Comparison of ENCODE assay signal across 11 cellular contexts in the genomic region with DNA sequence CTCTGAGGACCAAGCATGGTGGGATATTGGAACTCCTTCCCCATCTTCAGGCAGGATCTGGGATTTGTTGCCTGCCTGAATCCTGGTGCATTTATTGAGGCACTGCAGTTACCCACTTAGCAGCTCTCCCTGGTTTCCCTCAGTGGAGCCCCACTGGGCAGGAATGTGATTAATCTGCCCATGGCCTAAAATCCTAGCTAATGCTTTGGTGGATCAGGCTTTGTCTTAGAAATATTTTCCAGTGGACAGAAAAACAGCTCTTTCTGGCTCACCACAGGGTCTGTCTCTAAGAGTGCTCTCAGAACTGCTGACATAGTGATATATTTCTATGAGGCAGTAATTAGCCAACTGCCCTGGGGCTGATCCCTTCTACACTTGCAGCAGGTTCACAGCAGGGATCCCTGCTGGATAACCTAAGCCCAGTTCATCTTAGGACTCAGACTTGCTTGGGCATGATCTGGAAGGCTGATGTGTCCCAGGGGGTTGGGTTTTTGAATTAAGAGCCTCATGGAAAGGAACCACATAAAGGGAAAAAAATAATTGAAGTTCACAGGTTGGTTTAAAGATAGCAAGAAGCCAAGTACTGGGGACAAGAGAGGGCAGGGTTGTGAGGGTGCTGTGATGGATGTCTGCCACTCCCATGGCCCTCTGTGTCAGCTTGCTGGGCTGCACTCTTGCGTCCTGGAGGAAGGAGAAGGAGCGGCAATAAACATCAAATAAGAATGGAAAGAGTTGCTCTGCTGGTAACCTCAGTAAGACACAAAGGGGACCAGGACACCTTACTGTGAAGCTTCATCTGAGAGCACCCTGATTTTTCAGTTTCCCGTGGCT. TPM values are rescaled to one million over a fixed set of nuclear protein-coding genes. Genes with fewer than 3 reads are reported as not detected.
DNase-seq lines count a peak whose midpoint lies in the region; ATAC-seq and TF ChIP-seq lines count a peak whose summit lies in the region.
"Had no signal": no experiment of that assay in that cellular context is flagged by ENCODE, and none has a peak within 500 bp of the region (broad histone marks: within the 10 kb centered on the region; RNA-seq: fewer than 3 reads in every experiment).

No MANE protein-coding gene starts in this region.

- no peak overlapping the region for H3K23ac ChIP-seq in neuronal stem cell (ENCODE audit: low read depth, low read length, poor library complexity)

- no peaks in the 10 kb centered on the region for H3K79me1 ChIP-seq in neuronal stem cell (ENCODE audit: low read depth, low read length)

- no peak overlapping the region for H3K4me3 Mint-ChIP-seq in T-helper 17 cell

- DNase-seq in NCI-H345 treated with DMSO at 0.1 percent for 48 hours (lab: John Stamatoyannopoulos, UW; ENCODE audit: unreplicated experiment) (peak; percentile 95), caudate nucleus (lab: John Stamatoyannopoulos, UW) (no peak), neuronal stem cell (ENCODE audit: low spot score) (peak; percentile 48), T-helper 17 cell (no peak), GM10248 (ENCODE audit: extremely low spot score) (no peak)
- DNase-seq in activated naive CD4-positive, alpha-beta T cell treated with anti-CD3 and anti-CD28 coated beads, Interleukin-2, amount 50 U/mL, for 16 hours = no peak
- DNase-seq: activated CD8-positive, alpha-beta memory T cell treated with anti-CD3 and anti-CD28 coated beads for 24 hours; cerebellar nuclear complex had no signal

- no peak for ATAC-seq in HG03175 (IDR thresholded peaks at IDR 0.05; ENCODE audit: unreplicated experiment)
- no peak for ATAC-seq in T-helper 17 cell
- ATAC-seq: sciatic nerve had no signal

- no CpG with 5 or more reads among the region's 3 CpGs for WGBS in neuronal stem cell (ENCODE audit: extremely low coverage in 2 of 2, insufficient read length in 2 of 2, insufficient replicate concordance in 1 of 2), 2 donors

- H3K4me1 ChIP-seq in HEK293 (ENCODE audit: control insufficient read depth, insufficient read depth, low read length) (peaks cover 18% of the 10 kb centered on the region), neuronal stem cell (ENCODE audit: control insufficient read depth in 2 of 2, insufficient read depth in 1 of 2, low read depth in 1 of 2, low read length in 2 of 2) (peaks cover 4 to 12% of the 10 kb centered on the region in 2 donors)

- no peak overlapping the region for H3K9ac ChIP-seq in neuronal stem cell (ENCODE audit: low read depth, low read length, poor library complexity)

- H3K4me3 ChIP-seq in HEK293 (ENCODE audit: low read depth, low read length) = no peak overlapping the region
- H3K4me3 ChIP-seq in neuronal stem cell (ENCODE audit: low read length in 2 of 2) = no peak overlapping the region

- no peaks in the 10 kb centered on the region for H3K9me3 ChIP-seq in HEK293 (ENCODE audit: control insufficient read depth, insufficient read depth, low read depth, low read length)
- no peaks in the 10 kb centered on the region for H3K9me3 ChIP-seq in neuronal stem cell (replicated peaks in 1 of 2; ENCODE audit: control insufficient read depth in 2 of 2, insufficient read depth in 1 of 2, low read depth in 1 of 2, low read length in 2 of 2)
- no peaks in the 10 kb centered on the region for H3K9me3 ChIP-seq in T-helper 17 cell (ENCODE audit: control insufficient read depth, low read length, poor library complexity, severe bottlenecking)

- H3K36me3 ChIP-seq in HEK293 (ENCODE audit: control insufficient read depth in 2 of 2, insufficient read depth in 1 of 2, low read length in 2 of 2) (no peaks in the 10 kb centered on the region), neuronal stem cell (replicated peaks in 1 of 2; ENCODE audit: control insufficient read depth in 2 of 2, insufficient read depth in 2 of 2, low read length in 2 of 2) (no peaks in the 10 kb centered on the region)

- TF ChIP-seq CTCF in HEK293 (tag by site-specific recombination; IDR thresholded peaks at IDR 0.05) (peak; percentile 78), GM10248 (IDR thresholded peaks at IDR 0.05; ENCODE audit: control extremely low read depth, extremely low read depth, low read depth, missing control alignments) (no peak)

- no peak overlapping the region for H2BK12ac ChIP-seq in neuronal stem cell (ENCODE audit: low read length)

- H4K91ac ChIP-seq in neuronal stem cell (ENCODE audit: low read depth, low read length, poor library complexity) = no peak overlapping the region

- H3K4me1 Mint-ChIP-seq in T-helper 17 cell = peaks cover 8% of the 10 kb centered on the region

- H3K27me3 ChIP-seq in neuronal stem cell (ENCODE audit: control insufficient read depth in 3 of 3, insufficient read depth in 3 of 3, low read depth in 1 of 3, low read length in 3 of 3) = no peaks in the 10 kb centered on the region

- no peak overlapping the region for H2BK15ac ChIP-seq in neuronal stem cell (ENCODE audit: low read length)

- no peak overlapping the region for H3K4me2 ChIP-seq in neuronal stem cell (ENCODE audit: insufficient read depth, low read length, poor library complexity, severe bottlenecking)

- peaks cover 26% of the 10 kb centered on the region for H3K27me3 Mint-ChIP-seq in T-helper 17 cell

- H2BK120ac ChIP-seq in neuronal stem cell (ENCODE audit: low read depth, low read length) = no peak overlapping the region

- no peaks in the 10 kb centered on the region for H3K36me3 Mint-ChIP-seq in T-helper 17 cell (ENCODE audit: low read depth)

- H3K18ac ChIP-seq in neuronal stem cell (ENCODE audit: low read length) = no peak overlapping the region

- peak overlapping the region; percentile 93 for H3K27ac ChIP-seq in HEK293 (ENCODE audit: extremely low read depth, low read depth, low read length)
- H3K27ac ChIP-seq in caudate nucleus (ENCODE audit: low read depth, low read length) = peak overlapping the region; percentile 41
- peak overlapping the region; percentile 58 for H3K27ac ChIP-seq in neuronal stem cell (replicated peaks; ENCODE audit: low read length)

- H3K14ac ChIP-seq in neuronal stem cell (ENCODE audit: low read length) = no peak overlapping the region

- POLR2A ChIA-PET in HEK293 (lab: Yijun Ruan, JAX) = interaction anchor here (0.6 to 1.4 kb wide), 2 partner anchors 24 to 45 kb away, joined by 3 to 4 read pairs; no protein-coding TSS in a partner anchor
- POLR2A ChIA-PET in GM10248 (lab: Yijun Ruan, JAX) = no interaction called here

- no peak overlapping the region for H2AK5ac ChIP-seq in neuronal stem cell (ENCODE audit: low read depth, low read length)

- no peak overlapping the region for H3K27ac Mint-ChIP-seq in T-helper 17 cell

- H3K4ac ChIP-seq in neuronal stem cell (ENCODE audit: low read length) = no peak overlapping the region

- peak overlapping the region; percentile 46 for H2AFZ ChIP-seq in neuronal stem cell (ENCODE audit: low read length)

- CTCF ChIA-PET in HEK293 (lab: Yijun Ruan, JAX) (no interaction called here), GM10248 (lab: Yijun Ruan, JAX) (interaction anchor here (1.1 kb wide), 1 partner anchor 29 kb away, joined by 4 read pairs; no protein-coding TSS in a partner anchor)

- no peak overlapping the region for H2BK5ac ChIP-seq in neuronal stem cell (ENCODE audit: low read length)

- H4K8ac ChIP-seq in neuronal stem cell (ENCODE audit: low read depth, low read length) = no peak overlapping the region

TF ChIP-seq in HEK293, 187 proteins besides CTCF, POLR2A, EP300 and RAD21 (continues in another document):
- TF ChIP-seq ZNF621 (tag by site-specific recombination; IDR thresholded peaks at IDR 0.05) = no peak
- TF ChIP-seq ZNF660 (tag by site-specific recombination; IDR thresholded peaks at IDR 0.05) = no peak
- TF ChIP-seq TCF7L2 (IDR thresholded peaks at IDR 0.05; ENCODE audit: borderline replicate concordance, low read depth, low read length) = peak; percentile 97
- 0 out of 2 replicates have a peak, but pooled peaks have one; percentile 12 for TF ChIP-seq ZNF146 (tag by site-specific recombination; IDR thresholded peaks at IDR 0.05)
- no peak for TF ChIP-seq ZNF791 (tag by site-specific recombination; IDR thresholded peaks at IDR 0.05)
- no peak for TF ChIP-seq ZNF280C (tag by site-specific recombination; IDR thresholded peaks at IDR 0.05)
- TF ChIP-seq ZNF521 (tag by site-specific recombination; IDR thresholded peaks at IDR 0.05) = no peak
- peak; percentile 73 for TF ChIP-seq KLF10 (tag by site-specific recombination; IDR thresholded peaks at IDR 0.05)
- no peak for TF ChIP-seq ZNF274 (IDR thresholded peaks at IDR 0.05; ENCODE audit: low read length)
- no peak for TF ChIP-seq ZNF274 (tag by site-specific recombination; IDR thresholded peaks at IDR 0.05; ENCODE audit: borderline replicate concordance)
- no peak for TF ChIP-seq ZNF248 (tag by site-specific recombination; IDR thresholded peaks at IDR 0.05)
- TF ChIP-seq ZNF311 (tag by site-specific recombination; IDR thresholded peaks at IDR 0.05; ENCODE audit: borderline replicate concordance) = no peak
- TF ChIP-seq ZNF391 (tag by site-specific recombination; IDR thresholded peaks at IDR 0.05; ENCODE audit: borderline replicate concordance, low read depth) = peak; percentile 87; the same call in 1 of the 2 replicates
- peak; percentile 88; the same call in 1 of the 2 replicates for TF ChIP-seq ZNF558 (tag by site-specific recombination; IDR thresholded peaks at IDR 0.05)
- TF ChIP-seq ZNF830 (tag by site-specific recombination; IDR thresholded peaks at IDR 0.05; ENCODE audit: low read depth) = no peak

RNA-seq across cellular contexts. Expression of gene ZDBF2, which starts 44.2 kb away (rescaled TPM):
- 8.7 TPM for polyA plus RNA-seq in neuronal stem cell (2013, experiment 1 of 2)
- 9.2 TPM for polyA plus RNA-seq in neuronal stem cell (2013, experiment 2 of 2)
- 10 to 100 TPM; 14.0 to 23.2 TPM for total RNA-seq in T-helper 17 cell

Comparison
In these comparisons a context has a peak if more than half of its experiments do, and no peak if none do; other contexts are left out.
1. H3K27ac ChIP-seq: peak in every context shown above with its lines; median percentile 93 in HEK293; 58 in neuronal stem cell; 41 in caudate nucleus.
2. DNase-seq: peak in NCI-H345 treated with DMSO at 0.1 percent for 48 hours (single experiment) and neuronal stem cell (single experiment); none in caudate nucleus (0 of 61), T-helper 17 cell (0 of 3), activated naive CD4-positive, alpha-beta T cell treated with anti-CD3 and anti-CD28 coated beads, Interleukin-2, amount 50 U/mL, for 16 hours (single experiment) and GM10248 (single experiment).